ENCODE assay signal across 11 cellular contexts in the genomic region with DNA sequence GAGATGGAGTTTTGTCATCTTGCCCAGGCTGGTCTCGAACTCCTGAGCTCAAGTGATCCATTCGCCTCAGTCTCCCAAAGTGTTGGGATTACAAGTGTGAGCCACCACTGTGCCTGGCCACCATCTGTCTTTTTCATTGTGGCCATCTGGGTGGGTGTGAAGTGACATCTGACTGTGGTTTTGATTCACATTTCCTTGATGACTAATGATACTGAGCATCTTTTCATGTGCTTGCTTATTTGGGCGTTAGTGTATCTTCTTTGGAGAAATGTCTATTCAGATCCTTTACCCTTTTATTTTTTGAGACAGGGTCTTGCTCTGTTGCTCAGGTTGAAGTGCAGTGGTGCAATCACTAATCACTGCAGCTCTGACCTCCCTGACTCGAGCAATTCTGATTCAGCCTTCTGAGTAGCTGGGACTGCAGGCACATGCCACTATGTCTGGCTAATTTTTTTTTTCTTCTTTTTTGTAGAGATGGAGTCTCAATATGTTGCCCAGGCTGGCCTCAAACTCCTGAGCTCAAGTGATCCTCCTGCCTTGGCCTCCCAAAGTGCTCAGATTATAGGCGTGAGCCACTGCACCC. TPM values are rescaled to one million over a fixed set of nuclear protein-coding genes. Genes with fewer than 3 reads are reported as not detected.
A peak's percentile ranks its signal among the peaks of the same experiment; 100 is the strongest.
DNase-seq lines count a peak whose midpoint lies in the region; ATAC-seq and TF ChIP-seq lines count a peak whose summit lies in the region.
"Had no signal": no experiment of that assay in that cellular context is flagged by ENCODE, and none has a peak within 500 bp of the region (broad histone marks: within the 10 kb centered on the region; RNA-seq: fewer than 3 reads in every experiment).

No MANE protein-coding gene starts in this region.

- H3K27ac ChIP-seq in transverse colon (no peak overlapping the region), trophoblast cell (ENCODE audit: low read depth, low read length) (no peak overlapping the region)
- H3K27ac ChIP-seq: testis had no signal

- in situ Hi-C loops in transverse colon (cut with MboI; ENCODE audit: low pct_ligation_motif_present in 1 of 4, low pct_unique_long_range_greater_than_20kb in 1 of 4, low sequenced_read_pairs in 3 of 4): no loop called here

- H3K9me3 Mint-ChIP-seq in stimulated activated naive CD8-positive, alpha-beta T cell treated with anti-CD3 and anti-CD28 coated beads, Interleukin-15, amount 100 ng/mL, for 72 hours: no peaks in the 10 kb centered on the region

- H3K4me3 ChIP-seq in epithelial cell of esophagus (ENCODE audit: low read length) (no peak overlapping the region), transverse colon (no peak overlapping the region), trophoblast cell (ENCODE audit: low read depth, low read length) (no peak overlapping the region)
- H3K4me3 ChIP-seq: testis had no signal

- H3K79me2 ChIP-seq in trophoblast cell (ENCODE audit: control insufficient read depth, insufficient read depth, low read length, poor library complexity): no peaks in the 10 kb centered on the region

- no peak overlapping the region for H2AFZ ChIP-seq in trophoblast cell (ENCODE audit: insufficient read depth, low read length, poor library complexity)

- 87 to 94% methylated on average over 5 of the region's 5 CpGs for WGBS in transverse colon (ENCODE audit: low coverage in 1 of 2), 2 donors
- WGBS in trophoblast cell (ENCODE audit: extremely low coverage, insufficient coverage, insufficient read length): no CpG with 5 or more reads among the region's 5 CpGs

- H3K9me3 ChIP-seq in transverse colon (no peaks in the 10 kb centered on the region), trophoblast cell (ENCODE audit: insufficient read depth, low read depth, low read length) (peaks cover 2% of the 10 kb centered on the region)
- H3K9me3 ChIP-seq: testis had no signal

- no peak overlapping the region for H3K18ac ChIP-seq in trophoblast cell (ENCODE audit: low read length)

- H2AK5ac ChIP-seq in trophoblast cell (ENCODE audit: low read length): no peak overlapping the region

- TF ChIP-seq EP300 in transverse colon (IDR thresholded peaks at IDR 0.05; ENCODE audit: low read depth): no peak

- H3K4ac ChIP-seq in trophoblast cell (ENCODE audit: low read depth, low read length): no peak overlapping the region

- no peak overlapping the region for H4K12ac ChIP-seq in trophoblast cell (ENCODE audit: low read depth, low read length)

- H3K4me1 ChIP-seq in transverse colon (peaks cover 0 to 3% (median 1%) of the 10 kb centered on the region in 4 donors), trophoblast cell (ENCODE audit: control insufficient read depth in 1 of 2, insufficient read depth in 2 of 2, low read length in 2 of 2) (peaks cover 4% of the 10 kb centered on the region in 2 experiments)

- H3K4me1 Mint-ChIP-seq in stimulated activated naive CD8-positive, alpha-beta T cell treated with anti-CD3 and anti-CD28 coated beads, Interleukin-15, amount 100 ng/mL, for 72 hours: peaks cover 12% of the 10 kb centered on the region

- H3K27me3 Mint-ChIP-seq in stimulated activated naive CD8-positive, alpha-beta T cell treated with anti-CD3 and anti-CD28 coated beads, Interleukin-15, amount 100 ng/mL, for 72 hours: no peaks in the 10 kb centered on the region

- no peaks in the 10 kb centered on the region for H3K36me3 ChIP-seq in transverse colon
- H3K36me3 ChIP-seq in trophoblast cell (ENCODE audit: control insufficient read depth in 1 of 2, insufficient read depth in 2 of 2, low read length in 2 of 2): peaks cover 21 to 31% of the 10 kb centered on the region in 2 experiments

- H3K4me3 Mint-ChIP-seq in stimulated activated naive CD8-positive, alpha-beta T cell treated with anti-CD3 and anti-CD28 coated beads, Interleukin-15, amount 100 ng/mL, for 72 hours: no peak overlapping the region

- no peak overlapping the region for H2BK5ac ChIP-seq in trophoblast cell (ENCODE audit: low read depth, low read length, poor library complexity)

- DNase-seq in stimulated activated CD4-positive, alpha-beta T cell treated with anti-CD3 and anti-CD28 coated beads, Interleukin-15, amount 100 ng/mL, for 48 hours (ENCODE audit: low read depth in 2 of 2): peak; percentile 5 to 10
- no peak for DNase-seq in stimulated activated CD4-positive, alpha-beta T cell treated with anti-CD3 and anti-CD28 coated beads, Interleukin-12 subunit alpha, Interleukin-12 subunit beta, amount 100 ng/mL, for 4 hours
- DNase-seq in epithelial cell of esophagus (ENCODE audit: low read depth): peak; percentile 26
- DNase-seq in stimulated activated naive CD8-positive, alpha-beta T cell treated with anti-CD3 and anti-CD28 coated beads, Interleukin-15, amount 100 ng/mL, for 72 hours: peak; percentile 13 to 36
- no peak for DNase-seq in transverse colon
- no peak for DNase-seq in trophoblast cell
- DNase-seq: COR-L47, NCI-H446 treated with DMSO at 0.1 percent for 48 hours, testis had no signal

- no peak for TF ChIP-seq POLR2A in transverse colon (IDR thresholded peaks at IDR 0.05)

- H2BK120ac ChIP-seq in trophoblast cell (ENCODE audit: insufficient read depth, low read length, poor library complexity): no peak overlapping the region

- TF ChIP-seq CTCF in epithelial cell of esophagus (IDR thresholded peaks at IDR 0.05; ENCODE audit: insufficient read depth, low read depth, low read length, missing control alignments): no peak
- no peak for TF ChIP-seq CTCF in transverse colon (IDR thresholded peaks at IDR 0.05)

- peak overlapping the region in 1 of 2 donors; percentile 57 for H3K27ac Mint-ChIP-seq in stimulated activated naive CD8-positive, alpha-beta T cell treated with anti-CD3 and anti-CD28 coated beads, Interleukin-15, amount 100 ng/mL, for 72 hours

- H2BK12ac ChIP-seq in trophoblast cell (ENCODE audit: low read length): no peak overlapping the region

- ATAC-seq in SK-N-SH treated with all-trans-retinoic acid at 6 μM for 48 hours (peak; percentile 27; the same call in 2 of the 3 replicates), HG03520 (IDR thresholded peaks at IDR 0.05; ENCODE audit: unreplicated experiment) (no peak)
- ATAC-seq in stimulated activated naive CD8-positive, alpha-beta T cell treated with anti-CD3 and anti-CD28 coated beads, Interleukin-15, amount 100 ng/mL, for 72 hours: peak; percentile 90

- no peak overlapping the region for H3K23ac ChIP-seq in trophoblast cell (ENCODE audit: low read length)

- no peak overlapping the region for H4K91ac ChIP-seq in trophoblast cell (ENCODE audit: low read depth, low read length)

- no peak overlapping the region for H3K9ac ChIP-seq in trophoblast cell (ENCODE audit: low read length)

- no peak overlapping the region for H4K8ac ChIP-seq in trophoblast cell (ENCODE audit: low read depth, low read length)

- intact Hi-C loops in transverse colon (cut with DNase I; ENCODE audit: low total_unique reads): loop anchor here (10.0 kb wide), 1 partner anchor 61 kb away; no protein-coding TSS in a partner anchor

- H3K4me2 ChIP-seq in trophoblast cell (ENCODE audit: low read length): no peak overlapping the region

- H3K27me3 ChIP-seq in transverse colon: no peaks in the 10 kb centered on the region
- H3K27me3 ChIP-seq in trophoblast cell (ENCODE audit: insufficient read depth, low read length): no peaks in the 10 kb centered on the region
- H3K27me3 ChIP-seq: testis had no signal

- peaks cover 2% of the 10 kb centered on the region for H3K79me1 ChIP-seq in trophoblast cell (ENCODE audit: low read length)

- H3K14ac ChIP-seq in trophoblast cell (ENCODE audit: low read length): no peak overlapping the region

TF ChIP-seq in SK-N-SH treated with all-trans-retinoic acid at 6 μM for 48 hours, 23 proteins besides CTCF, POLR2A, EP300 and RAD21:
- TF ChIP-seq, protein P1, sequence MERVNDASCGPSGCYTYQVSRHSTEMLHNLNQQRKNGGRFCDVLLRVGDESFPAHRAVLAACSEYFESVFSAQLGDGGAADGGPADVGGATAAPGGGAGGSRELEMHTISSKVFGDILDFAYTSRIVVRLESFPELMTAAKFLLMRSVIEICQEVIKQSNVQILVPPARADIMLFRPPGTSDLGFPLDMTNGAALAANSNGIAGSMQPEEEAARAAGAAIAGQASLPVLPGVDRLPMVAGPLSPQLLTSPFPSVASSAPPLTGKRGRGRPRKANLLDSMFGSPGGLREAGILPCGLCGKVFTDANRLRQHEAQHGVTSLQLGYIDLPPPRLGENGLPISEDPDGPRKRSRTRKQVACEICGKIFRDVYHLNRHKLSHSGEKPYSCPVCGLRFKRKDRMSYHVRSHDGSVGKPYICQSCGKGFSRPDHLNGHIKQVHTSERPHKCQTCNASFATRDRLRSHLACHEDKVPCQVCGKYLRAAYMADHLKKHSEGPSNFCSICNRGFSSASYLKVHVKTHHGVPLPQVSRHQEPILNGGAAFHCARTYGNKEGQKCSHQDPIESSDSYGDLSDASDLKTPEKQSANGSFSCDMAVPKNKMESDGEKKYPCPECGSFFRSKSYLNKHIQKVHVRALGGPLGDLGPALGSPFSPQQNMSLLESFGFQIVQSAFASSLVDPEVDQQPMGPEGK (CRISPR knock-in tag; IDR thresholded peaks at IDR 0.05; ENCODE audit: borderline replicate concordance): no peak
- no peak for TF ChIP-seq OSR1 (CRISPR knock-in tag; IDR thresholded peaks at IDR 0.05)
- no peak for TF ChIP-seq ISL1 (CRISPR knock-in tag; IDR thresholded peaks at IDR 0.05)
- TF ChIP-seq PPARA (CRISPR knock-in tag; IDR thresholded peaks at IDR 0.05; ENCODE audit: borderline replicate concordance): no peak
- no peak for TF ChIP-seq ZNF565 (CRISPR knock-in tag; conservative IDR thresholded peaks at IDR 0.05; ENCODE audit: low read depth)
- no peak for TF ChIP-seq ZNF70 (CRISPR knock-in tag; IDR thresholded peaks at IDR 0.05)
- no peak for TF ChIP-seq CSDC2 (CRISPR knock-in tag; IDR thresholded peaks at IDR 0.05)

RNA-seq across cellular contexts. Expression of gene ERN1, which starts 54.0 kb away (rescaled TPM):
- 10 to 100 TPM in 3 of 4 donors, 1 to 10 TPM in 1; 7.8 to 29.2 (median 12.8) TPM for total RNA-seq in transverse colon
- polyA plus RNA-seq in trophoblast cell (2013): 16.3 and 17.4 TPM in 2 replicates

Comparison
In these comparisons a context has a peak if more than half of its experiments do, and no peak if none do; other contexts are left out.
1. DNase-seq: peak in stimulated activated CD4-positive, alpha-beta T cell treated with anti-CD3 and anti-CD28 coated beads, Interleukin-15, amount 100 ng/mL, for 48 hours (2 of 2), epithelial cell of esophagus (single experiment) and stimulated activated naive CD8-positive, alpha-beta T cell treated with anti-CD3 and anti-CD28 coated beads, Interleukin-15, amount 100 ng/mL, for 72 hours (2 of 2); none in stimulated activated CD4-positive, alpha-beta T cell treated with anti-CD3 and anti-CD28 coated beads, Interleukin-12 subunit alpha, Interleukin-12 subunit beta, amount 100 ng/mL, for 4 hours (single experiment), transverse colon (single experiment) and trophoblast cell (0 of 2).